In genomic region chr11:118911880-118912741, GRCh38 we compare ENCODE assay signal across 8 cellular contexts. TPM values are rescaled to one million over a fixed set of nuclear protein-coding genes. Genes with fewer than 3 reads are reported as not detected.
A peak's percentile ranks its signal among the peaks of the same experiment; 100 is the strongest.
DNase-seq lines count a peak whose midpoint lies in the region; ATAC-seq, FAIRE-seq and TF ChIP-seq lines count a peak whose summit lies in the region.

No MANE protein-coding gene starts in this region.

- H3K27ac Mint-ChIP-seq in T-helper 1 cell treated with Interleukin-12 subunit alpha and Interleukin-12 subunit beta and Interleukin-4 antibody, amounts not matched to agents 30 μg/mL and 1 μg/mL, for 36 hours: peak overlapping the region; percentile 89
- peak overlapping the region; percentile 100 for H3K27ac Mint-ChIP-seq in astrocyte (ENCODE audit: unreplicated experiment)

- no CpG with 5 or more reads among the region's 23 CpGs for WGBS in iPS DF 6.9 (ENCODE audit: insufficient coverage, insufficient read length)

- ATAC-seq in GM18511 (IDR thresholded peaks at IDR 0.05; ENCODE audit: unreplicated experiment): no peak
- no peak for ATAC-seq in HG02981 (IDR thresholded peaks at IDR 0.05; ENCODE audit: unreplicated experiment)

- H3K4me3 ChIP-seq in HEK293 (ENCODE audit: low read depth, low read length) (peak overlapping the region; percentile 1), astrocyte (ENCODE audit: insufficient read depth, low read depth, low read length) (peak overlapping the region; percentile 31), iPS DF 6.9 (ENCODE audit: low read length) (peak overlapping the region; percentile 35; the same call in 1 of the 2 replicates), skeletal muscle tissue (ENCODE audit: low read length in 3 of 3) (peak overlapping the region; percentile 2 to 54 (median 53))

- no peak overlapping the region for H2AFZ ChIP-seq in astrocyte (ENCODE audit: low read depth, low read length)

- H3K36me3 Mint-ChIP-seq in T-helper 1 cell treated with Interleukin-12 subunit alpha and Interleukin-12 subunit beta and Interleukin-4 antibody, amounts not matched to agents 30 μg/mL and 1 μg/mL, for 36 hours (ENCODE audit: low read depth): peaks cover 19% of the 10 kb centered on the region
- peaks cover 6% of the 10 kb centered on the region for H3K36me3 Mint-ChIP-seq in astrocyte (ENCODE audit: low read depth, unreplicated experiment)

- H3K27me3 Mint-ChIP-seq in T-helper 1 cell treated with Interleukin-12 subunit alpha and Interleukin-12 subunit beta and Interleukin-4 antibody, amounts not matched to agents 30 μg/mL and 1 μg/mL, for 36 hours (ENCODE audit: low read depth): no peaks in the 10 kb centered on the region
- H3K27me3 Mint-ChIP-seq in astrocyte (ENCODE audit: low read depth, unreplicated experiment): no peaks in the 10 kb centered on the region

- H3K4me3 Mint-ChIP-seq in T-helper 1 cell treated with Interleukin-12 subunit alpha and Interleukin-12 subunit beta and Interleukin-4 antibody, amounts not matched to agents 30 μg/mL and 1 μg/mL, for 36 hours: peak overlapping the region; percentile 43
- peak overlapping the region; percentile 81 for H3K4me3 Mint-ChIP-seq in astrocyte (ENCODE audit: unreplicated experiment)

- no peak for FAIRE-seq in astrocyte (lab: Jason Lieb, UNC)

- peak overlapping the region; percentile 7; the same call in 1 of the 2 replicates for H3K27ac ChIP-seq in HEK293 (ENCODE audit: extremely low read depth, low read depth, low read length)
- H3K27ac ChIP-seq in astrocyte (ENCODE audit: low read depth, low read length): peak overlapping the region; percentile 98
- peak overlapping the region; percentile 16 for H3K27ac ChIP-seq in iPS DF 6.9 (ENCODE audit: low read length)
- H3K27ac ChIP-seq in skeletal muscle tissue (ENCODE audit: low read depth, low read length): peak overlapping the region; percentile 99

- POLR2A ChIA-PET in HEK293 (lab: Yijun Ruan, JAX): interaction anchor here (0.9 to 6.3 kb wide), 4 partner anchors 18 to 209 kb away, joined by 3 to 96 read pairs (median 4); partner anchors contain the start of genes DDX6 and HINFP

- CTCF ChIA-PET in HEK293 (lab: Yijun Ruan, JAX): interaction anchor here (6.9 kb wide), 1 partner anchor 17 kb away, joined by 196 read pairs; the partner anchor contains the start of gene BCL9L

- H4K20me1 ChIP-seq in astrocyte (ENCODE audit: insufficient read depth, low read length): peaks cover 26% of the 10 kb centered on the region

- H3K27me3 ChIP-seq in astrocyte (ENCODE audit: insufficient read depth, low read length) (no peaks in the 10 kb centered on the region), iPS DF 6.9 (ENCODE audit: control insufficient read depth, insufficient read depth, low read length) (no peaks in the 10 kb centered on the region), skeletal muscle tissue (ENCODE audit: control insufficient read depth in 3 of 3, insufficient read depth in 3 of 3, low read length in 3 of 3) (no peaks in the 10 kb centered on the region)

- DNase-seq in astrocyte (ENCODE audit: low read depth) (peak; percentile 89), iPS DF 6.9 (ENCODE audit: low read depth, low spot score) (no peak), NOMO-1 treated with dmso at 0.1 percent for 144 hours (lab: John Stamatoyannopoulos, UW; ENCODE audit: unreplicated experiment) (no peak)

- H3K9ac ChIP-seq in astrocyte (ENCODE audit: low read length) (peak overlapping the region; percentile 86), skeletal muscle tissue (ENCODE audit: low read depth in 1 of 3, low read length in 3 of 3) (peak overlapping the region; percentile 67 to 76 (median 68))

- H3K36me3 ChIP-seq in HEK293 (ENCODE audit: control insufficient read depth in 2 of 2, insufficient read depth in 1 of 2, low read length in 2 of 2) (peaks cover 0 to 10% of the 10 kb centered on the region in 2 experiments; a peak in 1 of 3 replicates), astrocyte (ENCODE audit: insufficient read depth, low read length) (no peaks in the 10 kb centered on the region), iPS DF 6.9 (ENCODE audit: control insufficient read depth, insufficient read depth, low read length) (no peaks in the 10 kb centered on the region), skeletal muscle tissue (ENCODE audit: control insufficient read depth in 3 of 3, insufficient read depth in 3 of 3, low read length in 3 of 3) (peaks cover 4 to 7% (median 5%) of the 10 kb centered on the region in 3 donors)

- H3K79me2 ChIP-seq in astrocyte (ENCODE audit: insufficient read depth, low read length): peaks cover 86% of the 10 kb centered on the region

- no peak for TF ChIP-seq CTCF in HEK293 (tag by site-specific recombination; IDR thresholded peaks at IDR 0.05)
- TF ChIP-seq CTCF in astrocyte (IDR thresholded peaks at IDR 0.05; ENCODE audit: insufficient read depth, low read depth, low read length): no peak

- H3K9me3 ChIP-seq in HEK293 (ENCODE audit: control insufficient read depth, insufficient read depth, low read depth, low read length) (no peaks in the 10 kb centered on the region), astrocyte (ENCODE audit: insufficient read depth, low read depth, low read length) (no peaks in the 10 kb centered on the region), iPS DF 6.9 (ENCODE audit: control insufficient read depth, insufficient read depth, low read length) (no peaks in the 10 kb centered on the region), skeletal muscle tissue (ENCODE audit: control insufficient read depth in 3 of 3, low read length in 3 of 3) (no peaks in the 10 kb centered on the region)

- H3K4me1 Mint-ChIP-seq in T-helper 1 cell treated with Interleukin-12 subunit alpha and Interleukin-12 subunit beta and Interleukin-4 antibody, amounts not matched to agents 30 μg/mL and 1 μg/mL, for 36 hours (ENCODE audit: low read depth): peaks cover 56% of the 10 kb centered on the region
- H3K4me1 Mint-ChIP-seq in astrocyte (ENCODE audit: low read depth, unreplicated experiment): peaks cover 69% of the 10 kb centered on the region

- H3K9me3 Mint-ChIP-seq in T-helper 1 cell treated with Interleukin-12 subunit alpha and Interleukin-12 subunit beta and Interleukin-4 antibody, amounts not matched to agents 30 μg/mL and 1 μg/mL, for 36 hours: no peaks in the 10 kb centered on the region
- no peaks in the 10 kb centered on the region for H3K9me3 Mint-ChIP-seq in astrocyte (ENCODE audit: unreplicated experiment)

- H3K4me2 ChIP-seq in astrocyte (ENCODE audit: low read length): peak overlapping the region; percentile 81

- H3K4me1 ChIP-seq in HEK293 (ENCODE audit: control insufficient read depth, insufficient read depth, low read length): peaks cover 17% of the 10 kb centered on the region
- peaks cover 93% of the 10 kb centered on the region for H3K4me1 ChIP-seq in astrocyte (ENCODE audit: insufficient read depth, low read length)
- peaks cover 42% of the 10 kb centered on the region for H3K4me1 ChIP-seq in iPS DF 6.9 (ENCODE audit: control insufficient read depth, insufficient read depth, low read length)
- H3K4me1 ChIP-seq in skeletal muscle tissue (ENCODE audit: control insufficient read depth in 3 of 3, insufficient read depth in 3 of 3, low read length in 3 of 3): peaks cover 90 to 95% (median 95%) of the 10 kb centered on the region in 3 donors

TF ChIP-seq in HEK293, 187 proteins besides CTCF, POLR2A, EP300 and RAD21 (continues in another document):
- TF ChIP-seq ZNF423 (tag by site-specific recombination; IDR thresholded peaks at IDR 0.05): no peak
- no peak for TF ChIP-seq ZNF112 (tag by site-specific recombination; IDR thresholded peaks at IDR 0.05)
- TF ChIP-seq ZNF341 (tag by site-specific recombination; IDR thresholded peaks at IDR 0.05; ENCODE audit: low read depth): peak; percentile 97
- TF ChIP-seq ZNF513 (tag by site-specific recombination; IDR thresholded peaks at IDR 0.05): no peak
- 0 out of 2 replicates have a peak, but pooled peaks have one; percentile 4 for TF ChIP-seq KLF8 (tag by site-specific recombination; IDR thresholded peaks at IDR 0.05)
- 0 out of 2 replicates have a peak, but pooled peaks have one; percentile 35 for TF ChIP-seq ZNF76 (tag by site-specific recombination; IDR thresholded peaks at IDR 0.05; ENCODE audit: borderline replicate concordance, low read depth)
- peak; percentile 70 for TF ChIP-seq KLF17 (tag by site-specific recombination; IDR thresholded peaks at IDR 0.05)
- no peak for TF ChIP-seq ZBTB26 (tag by site-specific recombination; optimal IDR thresholded peaks at IDR 0.05)
- TF ChIP-seq ZXDB (tag by site-specific recombination; IDR thresholded peaks at IDR 0.05): 0 out of 2 replicates have a peak, but pooled peaks have one; percentile 16

RNA-seq across cellular contexts. Expression of gene BCL9L, which starts 13.6 kb away (rescaled TPM):
- total RNA-seq in astrocyte (128 and 138 TPM in 2 replicates), skeletal muscle tissue (24.0 TPM)

RNA-seq across cellular contexts. Expression of gene CXCR5, which starts 28.4 kb away (rescaled TPM):
- total RNA-seq in astrocyte (0.07 and 0.12 TPM in 2 replicates), skeletal muscle tissue (not detected)

RNA-seq across cellular contexts. Expression of gene UPK2, which starts 44.0 kb away (rescaled TPM):
- total RNA-seq in astrocyte: 0.43 TPM in 1 of 2 replicates, not detected in the other
- not detected for total RNA-seq in skeletal muscle tissue

RNA-seq across cellular contexts. Expression of gene FOXR1, which starts 59.5 kb away (rescaled TPM):
- total RNA-seq in astrocyte (not detected in 2 replicates), skeletal muscle tissue (not detected)

Comparison
In these comparisons a context has a peak if more than half of its experiments do, and no peak if none do; other contexts are left out.
1. H3K27ac ChIP-seq: peak in every context shown above with its lines; median percentile 99 in skeletal muscle tissue; 98 in astrocyte; 16 in iPS DF 6.9; 7 in HEK293.
2. H3K4me3 ChIP-seq: peak in every context shown above with its lines; median percentile 53 in skeletal muscle tissue; 35 in iPS DF 6.9; 31 in astrocyte; 1 in HEK293.